12 cellular contexts compared by ENCODE assay signal in genomic region chr5:52922384-52922783, GRCh38.
A peak's percentile ranks its signal among the peaks of the same experiment; 100 is the strongest.
DNase-seq lines count a peak whose midpoint lies in the region; ATAC-seq, FAIRE-seq and TF ChIP-seq lines count a peak whose summit lies in the region.
"Had no signal": no experiment of that assay in that cellular context is flagged by ENCODE, and none has a peak within 500 bp of the region (broad histone marks: within the 10 kb centered on the region; RNA-seq: fewer than 3 reads in every experiment).

No MANE protein-coding gene starts in this region.

- TF ChIP-seq CTCF in astrocyte (IDR thresholded peaks at IDR 0.05; ENCODE audit: insufficient read depth, low read depth, low read length) (no peak), left lung (IDR thresholded peaks at IDR 0.05) (no peak)

- H3K36me3 ChIP-seq in astrocyte (ENCODE audit: insufficient read depth, low read length) (no peaks in the 10 kb centered on the region), left lung (no peaks in the 10 kb centered on the region)

- ATAC-seq in left lung (peak; percentile 80), GM21576 (IDR thresholded peaks at IDR 0.05; ENCODE audit: unreplicated experiment) (no peak), GM21447 (IDR thresholded peaks at IDR 0.05; ENCODE audit: unreplicated experiment) (no peak)
- ATAC-seq in activated naive CD8-positive, alpha-beta T cell treated with anti-CD3 and anti-CD28 coated beads, Interleukin-2, amount 50 U/mL, for 24 hours = no peak
- ATAC-seq: K562 had no signal

- H4K20me1 ChIP-seq in astrocyte (ENCODE audit: insufficient read depth, low read length) = no peaks in the 10 kb centered on the region

- H3K4me3 Mint-ChIP-seq in astrocyte (ENCODE audit: unreplicated experiment) = no peak overlapping the region
- no peak overlapping the region for H3K4me3 Mint-ChIP-seq in activated naive CD8-positive, alpha-beta T cell treated with anti-CD3 and anti-CD28 coated beads, Interleukin-2, amount 50 U/mL, for 24 hours
- H3K4me3 Mint-ChIP-seq: brain had no signal

- H3K4me1 ChIP-seq in astrocyte (ENCODE audit: insufficient read depth, low read length) (peaks cover 7% of the 10 kb centered on the region), left lung (peaks cover 0 to 5% of the 10 kb centered on the region in 2 donors)

- FAIRE-seq in HTR-8/SVneo (lab: Jason Lieb, UNC) = peak; percentile 87
- peak; percentile 37 for FAIRE-seq in astrocyte (lab: Jason Lieb, UNC)
- FAIRE-seq: K562 had no signal

- H3K9me3 Mint-ChIP-seq in astrocyte (ENCODE audit: unreplicated experiment) = peaks cover 2% of the 10 kb centered on the region
- no peaks in the 10 kb centered on the region for H3K9me3 Mint-ChIP-seq in activated naive CD8-positive, alpha-beta T cell treated with anti-CD3 and anti-CD28 coated beads, Interleukin-2, amount 50 U/mL, for 24 hours
- H3K9me3 Mint-ChIP-seq: brain had no signal

- H3K27me3 Mint-ChIP-seq in astrocyte (ENCODE audit: low read depth, unreplicated experiment) = no peaks in the 10 kb centered on the region
- H3K27me3 Mint-ChIP-seq in activated naive CD8-positive, alpha-beta T cell treated with anti-CD3 and anti-CD28 coated beads, Interleukin-2, amount 50 U/mL, for 24 hours = no peaks in the 10 kb centered on the region

- H3K79me2 ChIP-seq in astrocyte (ENCODE audit: insufficient read depth, low read length) = no peaks in the 10 kb centered on the region

- peaks cover 17% of the 10 kb centered on the region for H3K4me1 Mint-ChIP-seq in astrocyte (ENCODE audit: low read depth, unreplicated experiment)
- no peaks in the 10 kb centered on the region for H3K4me1 Mint-ChIP-seq in activated naive CD8-positive, alpha-beta T cell treated with anti-CD3 and anti-CD28 coated beads, Interleukin-2, amount 50 U/mL, for 24 hours

- H3K9me3 ChIP-seq in astrocyte (ENCODE audit: insufficient read depth, low read depth, low read length) (no peaks in the 10 kb centered on the region), left lung (no peaks in the 10 kb centered on the region)

- H3K9ac ChIP-seq in astrocyte (ENCODE audit: low read length) = no peak overlapping the region

- H3K36me3 Mint-ChIP-seq in astrocyte (ENCODE audit: low read depth, unreplicated experiment) = peaks cover 11% of the 10 kb centered on the region
- H3K36me3 Mint-ChIP-seq in activated naive CD8-positive, alpha-beta T cell treated with anti-CD3 and anti-CD28 coated beads, Interleukin-2, amount 50 U/mL, for 24 hours (ENCODE audit: low read depth) = no peaks in the 10 kb centered on the region
- H3K36me3 Mint-ChIP-seq: brain had no signal

- DNase-seq in AG08395 (ENCODE audit: low spot score) = peak; percentile 81
- peak; percentile 45 for DNase-seq in HTR-8/SVneo (ENCODE audit: insufficient read length, low spot score)
- peak; percentile 73 for DNase-seq in astrocyte (ENCODE audit: low read depth)
- DNase-seq in left lung = peak in 1 of 2 donors; percentile 47
- DNase-seq in activated naive CD8-positive, alpha-beta T cell treated with anti-CD3 and anti-CD28 coated beads, Interleukin-2, amount 50 U/mL, for 24 hours = no peak
- DNase-seq in activated effector memory CD4-positive, alpha-beta T cell treated with Interleukin-2 at 50 U/mL for 16 hours = no peak
- DNase-seq: DND-41, T-helper 9 cell had no signal

- H3K4me2 ChIP-seq in astrocyte (ENCODE audit: low read length) = peak overlapping the region; percentile 4

- H3K27ac Mint-ChIP-seq in astrocyte (ENCODE audit: unreplicated experiment) = peak overlapping the region; percentile 83
- H3K27ac Mint-ChIP-seq in activated naive CD8-positive, alpha-beta T cell treated with anti-CD3 and anti-CD28 coated beads, Interleukin-2, amount 50 U/mL, for 24 hours = no peak overlapping the region

- intact Hi-C loops in left lung (cut with DNase I) = no loop called here

- H3K27me3 ChIP-seq in astrocyte (ENCODE audit: insufficient read depth, low read length) (no peaks in the 10 kb centered on the region), left lung (no peaks in the 10 kb centered on the region)

- H2AFZ ChIP-seq in astrocyte (ENCODE audit: low read depth, low read length) = no peak overlapping the region

- H3K27ac ChIP-seq in astrocyte (ENCODE audit: low read depth, low read length) (no peak overlapping the region), left lung (no peak overlapping the region)

- H3K4me3 ChIP-seq in astrocyte (ENCODE audit: insufficient read depth, low read depth, low read length) (no peak overlapping the region), left lung (no peak overlapping the region)
- H3K4me3 ChIP-seq: K562 had no signal

Comparison
In these comparisons a context has a peak if more than half of its experiments do, and no peak if none do; other contexts are left out.
1. DNase-seq: peak in AG08395 (single experiment), HTR-8/SVneo (single experiment) and astrocyte (single experiment); none in activated naive CD8-positive, alpha-beta T cell treated with anti-CD3 and anti-CD28 coated beads, Interleukin-2, amount 50 U/mL, for 24 hours (single experiment) and activated effector memory CD4-positive, alpha-beta T cell treated with Interleukin-2 at 50 U/mL for 16 hours (single experiment).